ENCODE assay signal across 1 cellular context in genomic region chr11:123741159-123741951, GRCh38.
TF ChIP-seq lines count a peak whose summit lies in the region.

Gene ZNF202, minus strand, starts transcription at chr11:123741660. Its CDS starts 10,772 bp downstream, at chr11:123730888.

TF ChIP-seq in HepG2, 621 proteins besides CTCF, POLR2A, EP300 and RAD21 (continued from another document and continues in another):
- TF ChIP-seq, protein P1, sequence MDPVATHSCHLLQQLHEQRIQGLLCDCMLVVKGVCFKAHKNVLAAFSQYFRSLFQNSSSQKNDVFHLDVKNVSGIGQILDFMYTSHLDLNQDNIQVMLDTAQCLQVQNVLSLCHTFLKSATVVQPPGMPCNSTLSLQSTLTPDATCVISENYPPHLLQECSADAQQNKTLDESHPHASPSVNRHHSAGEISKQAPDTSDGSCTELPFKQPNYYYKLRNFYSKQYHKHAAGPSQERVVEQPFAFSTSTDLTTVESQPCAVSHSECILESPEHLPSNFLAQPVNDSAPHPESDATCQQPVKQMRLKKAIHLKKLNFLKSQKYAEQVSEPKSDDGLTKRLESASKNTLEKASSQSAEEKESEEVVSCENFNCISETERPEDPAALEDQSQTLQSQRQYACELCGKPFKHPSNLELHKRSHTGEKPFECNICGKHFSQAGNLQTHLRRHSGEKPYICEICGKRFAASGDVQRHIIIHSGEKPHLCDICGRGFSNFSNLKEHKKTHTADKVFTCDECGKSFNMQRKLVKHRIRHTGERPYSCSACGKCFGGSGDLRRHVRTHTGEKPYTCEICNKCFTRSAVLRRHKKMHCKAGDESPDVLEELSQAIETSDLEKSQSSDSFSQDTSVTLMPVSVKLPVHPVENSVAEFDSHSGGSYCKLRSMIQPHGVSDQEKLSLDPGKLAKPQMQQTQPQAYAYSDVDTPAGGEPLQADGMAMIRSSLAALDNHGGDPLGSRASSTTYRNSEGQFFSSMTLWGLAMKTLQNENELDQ (CRISPR knock-in tag; IDR thresholded peaks at IDR 0.05; ENCODE audit: borderline replicate concordance): 0 out of 2 replicates have a peak, but pooled peaks have one; percentile 44
- TF ChIP-seq ZNF24 (IDR thresholded peaks at IDR 0.05) (no peak), SPEN (CRISPR knock-in tag; IDR thresholded peaks at IDR 0.05; ENCODE audit: low read depth) (peak; percentile 94; the same call in 1 of the 2 replicates), THAP11 (CRISPR knock-in tag; IDR thresholded peaks at IDR 0.05) (peak; percentile 90), HDAC1 (CRISPR knock-in tag; IDR thresholded peaks at IDR 0.05) (peak; percentile 83), CHCHD3 (CRISPR knock-in tag; IDR thresholded peaks at IDR 0.05) (no peak), ADNP (CRISPR knock-in tag; IDR thresholded peaks at IDR 0.05) (no peak), XRCC5 (optimal IDR thresholded peaks at IDR 0.05; ENCODE audit: low read length) (peak; percentile 66), ZNF670 (CRISPR knock-in tag; IDR thresholded peaks at IDR 0.05; ENCODE audit: borderline replicate concordance) (no peak), ZNF333 (CRISPR knock-in tag; IDR thresholded peaks at IDR 0.05; ENCODE audit: borderline replicate concordance) (0 out of 2 replicates have a peak, but pooled peaks have one; percentile 77), ZNF639 (CRISPR knock-in tag; conservative IDR thresholded peaks at IDR 0.05) (no peak), PHF8 (CRISPR knock-in tag; IDR thresholded peaks at IDR 0.05) (peak; percentile 97), ZNF747 (CRISPR knock-in tag; IDR thresholded peaks at IDR 0.05; ENCODE audit: borderline replicate concordance) (no peak), ZSCAN22 (CRISPR knock-in tag; IDR thresholded peaks at IDR 0.05) (no peak), ZNF451 (CRISPR knock-in tag; IDR thresholded peaks at IDR 0.05) (no peak), ZNF292 (CRISPR knock-in tag; IDR thresholded peaks at IDR 0.05; ENCODE audit: borderline replicate concordance, low read depth) (no peak), ZNF563 (CRISPR knock-in tag; IDR thresholded peaks at IDR 0.05) (peak; percentile 80), TEAD3 (CRISPR knock-in tag; optimal IDR thresholded peaks at IDR 0.05; ENCODE audit: borderline replicate concordance) (no peak), ZMYM2 (CRISPR knock-in tag; IDR thresholded peaks at IDR 0.05) (no peak), ELF4 (CRISPR knock-in tag; IDR thresholded peaks at IDR 0.05; ENCODE audit: borderline replicate concordance) (no peak; the same call in 1 of the 2 replicates), DBP (CRISPR knock-in tag; IDR thresholded peaks at IDR 0.05; ENCODE audit: not compliant biosample characterization) (no peak), ZNF777 (CRISPR knock-in tag; IDR thresholded peaks at IDR 0.05) (no peak), BRF2 (CRISPR knock-in tag; IDR thresholded peaks at IDR 0.05) (no peak), IRX3 (CRISPR knock-in tag; IDR thresholded peaks at IDR 0.05; ENCODE audit: borderline replicate concordance, low read depth) (no peak), SALL2 (CRISPR knock-in tag; IDR thresholded peaks at IDR 0.05) (peak; percentile 59; the same call in 1 of the 2 replicates), HMGXB3 (CRISPR knock-in tag; IDR thresholded peaks at IDR 0.05; ENCODE audit: borderline replicate concordance) (no peak), CBX2 (IDR thresholded peaks at IDR 0.05; ENCODE audit: low read depth, low read length) (no peak), CBX2 (CRISPR knock-in tag; IDR thresholded peaks at IDR 0.05; ENCODE audit: low read depth) (no peak), ZNF83 (CRISPR knock-in tag; IDR thresholded peaks at IDR 0.05; ENCODE audit: borderline replicate concordance) (no peak), TBP (CRISPR knock-in tag; IDR thresholded peaks at IDR 0.05) (no peak), NFYC (CRISPR knock-in tag; IDR thresholded peaks at IDR 0.05) (no peak), ZNF878 (CRISPR knock-in tag; IDR thresholded peaks at IDR 0.05) (peak; percentile 73; the same call in 1 of the 2 replicates), ZNF672 (CRISPR knock-in tag; IDR thresholded peaks at IDR 0.05) (no peak), SRSF4 (IDR thresholded peaks at IDR 0.05; ENCODE audit: low read depth, low read length, poor library complexity, severe bottlenecking) (no peak), ASH2L (IDR thresholded peaks at IDR 0.05; ENCODE audit: insufficient read length, low read depth, low read length) (peak; percentile 76), NR1H2 (CRISPR knock-in tag; IDR thresholded peaks at IDR 0.05; ENCODE audit: borderline replicate concordance, low read depth) (no peak), RNF2 (conservative IDR thresholded peaks at IDR 0.05; ENCODE audit: low read depth) (peak; percentile 67)
- TF ChIP-seq, protein P2, sequence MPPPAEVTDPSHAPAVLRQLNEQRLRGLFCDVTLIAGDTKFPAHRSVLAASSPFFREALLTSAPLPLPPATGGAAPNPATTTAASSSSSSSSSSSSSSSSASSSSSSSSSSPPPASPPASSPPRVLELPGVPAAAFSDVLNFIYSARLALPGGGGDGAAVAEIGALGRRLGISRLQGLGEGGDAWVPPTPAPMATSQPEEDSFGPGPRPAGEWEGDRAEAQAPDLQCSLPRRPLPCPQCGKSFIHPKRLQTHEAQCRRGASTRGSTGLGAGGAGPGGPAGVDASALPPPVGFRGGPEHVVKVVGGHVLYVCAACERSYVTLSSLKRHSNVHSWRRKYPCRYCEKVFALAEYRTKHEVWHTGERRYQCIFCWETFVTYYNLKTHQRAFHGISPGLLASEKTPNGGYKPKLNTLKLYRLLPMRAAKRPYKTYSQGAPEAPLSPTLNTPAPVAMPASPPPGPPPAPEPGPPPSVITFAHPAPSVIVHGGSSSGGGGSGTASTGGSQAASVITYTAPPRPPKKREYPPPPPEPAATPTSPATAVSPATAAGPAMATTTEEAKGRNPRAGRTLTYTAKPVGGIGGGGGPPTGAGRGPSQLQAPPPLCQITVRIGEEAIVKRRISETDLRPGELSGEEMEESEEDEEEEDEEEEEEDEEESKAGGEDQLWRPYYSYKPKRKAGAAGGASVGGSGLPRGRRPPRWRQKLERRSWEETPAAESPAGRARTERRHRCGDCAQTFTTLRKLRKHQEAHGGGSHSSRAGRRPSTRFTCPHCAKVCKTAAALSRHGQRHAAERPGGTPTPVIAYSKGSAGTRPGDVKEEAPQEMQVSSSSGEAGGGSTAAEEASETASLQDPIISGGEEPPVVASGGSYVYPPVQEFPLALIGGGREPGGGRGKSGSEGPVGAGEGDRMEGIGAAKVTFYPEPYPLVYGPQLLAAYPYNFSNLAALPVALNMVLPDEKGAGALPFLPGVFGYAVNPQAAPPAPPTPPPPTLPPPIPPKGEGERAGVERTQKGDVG (CRISPR knock-in tag; IDR thresholded peaks at IDR 0.05; ENCODE audit: borderline replicate concordance): no peak
- TF ChIP-seq, protein P3, sequence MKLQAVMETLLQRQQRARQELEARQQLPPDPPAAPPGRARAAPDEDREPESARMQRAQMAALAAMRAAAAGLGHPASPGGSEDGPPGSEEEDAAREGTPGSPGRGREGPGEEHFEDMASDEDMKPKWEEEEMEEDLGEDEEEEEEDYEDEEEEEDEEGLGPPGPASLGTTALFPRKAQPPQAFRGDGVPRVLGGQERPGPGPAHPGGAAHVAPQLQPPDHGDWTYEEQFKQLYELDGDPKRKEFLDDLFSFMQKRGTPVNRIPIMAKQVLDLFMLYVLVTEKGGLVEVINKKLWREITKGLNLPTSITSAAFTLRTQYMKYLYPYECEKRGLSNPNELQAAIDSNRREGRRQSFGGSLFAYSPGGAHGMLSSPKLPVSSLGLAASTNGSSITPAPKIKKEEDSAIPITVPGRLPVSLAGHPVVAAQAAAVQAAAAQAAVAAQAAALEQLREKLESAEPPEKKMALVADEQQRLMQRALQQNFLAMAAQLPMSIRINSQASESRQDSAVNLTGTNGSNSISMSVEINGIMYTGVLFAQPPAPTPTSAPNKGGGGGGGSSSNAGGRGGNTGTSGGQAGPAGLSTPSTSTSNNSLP (IDR thresholded peaks at IDR 0.05; ENCODE audit: low read depth, low read length): no peak; the same call in 1 of the 2 replicates
- TF ChIP-seq, protein P4, sequence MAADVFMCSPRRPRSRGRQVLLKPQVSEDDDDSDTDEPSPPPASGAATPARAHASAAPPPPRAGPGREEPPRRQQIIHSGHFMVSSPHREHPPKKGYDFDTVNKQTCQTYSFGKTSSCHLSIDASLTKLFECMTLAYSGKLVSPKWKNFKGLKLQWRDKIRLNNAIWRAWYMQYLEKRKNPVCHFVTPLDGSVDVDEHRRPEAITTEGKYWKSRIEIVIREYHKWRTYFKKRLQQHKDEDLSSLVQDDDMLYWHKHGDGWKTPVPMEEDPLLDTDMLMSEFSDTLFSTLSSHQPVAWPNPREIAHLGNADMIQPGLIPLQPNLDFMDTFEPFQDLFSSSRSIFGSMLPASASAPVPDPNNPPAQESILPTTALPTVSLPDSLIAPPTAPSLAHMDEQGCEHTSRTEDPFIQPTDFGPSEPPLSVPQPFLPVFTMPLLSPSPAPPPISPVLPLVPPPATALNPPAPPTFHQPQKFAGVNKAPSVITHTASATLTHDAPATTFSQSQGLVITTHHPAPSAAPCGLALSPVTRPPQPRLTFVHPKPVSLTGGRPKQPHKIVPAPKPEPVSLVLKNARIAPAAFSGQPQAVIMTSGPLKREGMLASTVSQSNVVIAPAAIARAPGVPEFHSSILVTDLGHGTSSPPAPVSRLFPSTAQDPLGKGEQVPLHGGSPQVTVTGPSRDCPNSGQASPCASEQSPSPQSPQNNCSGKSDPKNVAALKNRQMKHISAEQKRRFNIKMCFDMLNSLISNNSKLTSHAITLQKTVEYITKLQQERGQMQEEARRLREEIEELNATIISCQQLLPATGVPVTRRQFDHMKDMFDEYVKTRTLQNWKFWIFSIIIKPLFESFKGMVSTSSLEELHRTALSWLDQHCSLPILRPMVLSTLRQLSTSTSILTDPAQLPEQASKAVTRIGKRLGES (CRISPR knock-in tag; IDR thresholded peaks at IDR 0.05; ENCODE audit: borderline replicate concordance): no peak
- TF ChIP-seq, protein P5, sequence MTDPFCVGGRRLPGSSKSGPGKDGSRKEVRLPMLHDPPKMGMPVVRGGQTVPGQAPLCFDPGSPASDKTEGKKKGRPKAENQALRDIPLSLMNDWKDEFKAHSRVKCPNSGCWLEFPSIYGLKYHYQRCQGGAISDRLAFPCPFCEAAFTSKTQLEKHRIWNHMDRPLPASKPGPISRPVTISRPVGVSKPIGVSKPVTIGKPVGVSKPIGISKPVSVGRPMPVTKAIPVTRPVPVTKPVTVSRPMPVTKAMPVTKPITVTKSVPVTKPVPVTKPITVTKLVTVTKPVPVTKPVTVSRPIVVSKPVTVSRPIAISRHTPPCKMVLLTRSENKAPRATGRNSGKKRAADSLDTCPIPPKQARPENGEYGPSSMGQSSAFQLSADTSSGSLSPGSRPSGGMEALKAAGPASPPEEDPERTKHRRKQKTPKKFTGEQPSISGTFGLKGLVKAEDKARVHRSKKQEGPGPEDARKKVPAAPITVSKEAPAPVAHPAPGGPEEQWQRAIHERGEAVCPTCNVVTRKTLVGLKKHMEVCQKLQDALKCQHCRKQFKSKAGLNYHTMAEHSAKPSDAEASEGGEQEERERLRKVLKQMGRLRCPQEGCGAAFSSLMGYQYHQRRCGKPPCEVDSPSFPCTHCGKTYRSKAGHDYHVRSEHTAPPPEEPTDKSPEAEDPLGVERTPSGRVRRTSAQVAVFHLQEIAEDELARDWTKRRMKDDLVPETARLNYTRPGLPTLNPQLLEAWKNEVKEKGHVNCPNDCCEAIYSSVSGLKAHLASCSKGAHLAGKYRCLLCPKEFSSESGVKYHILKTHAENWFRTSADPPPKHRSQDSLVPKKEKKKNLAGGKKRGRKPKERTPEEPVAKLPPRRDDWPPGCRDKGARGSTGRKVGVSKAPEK (CRISPR knock-in tag; IDR thresholded peaks at IDR 0.05; ENCODE audit: borderline replicate concordance): no peak
